Comparison of ENCODE assay signal across 35 cellular contexts in the genomic region with DNA sequence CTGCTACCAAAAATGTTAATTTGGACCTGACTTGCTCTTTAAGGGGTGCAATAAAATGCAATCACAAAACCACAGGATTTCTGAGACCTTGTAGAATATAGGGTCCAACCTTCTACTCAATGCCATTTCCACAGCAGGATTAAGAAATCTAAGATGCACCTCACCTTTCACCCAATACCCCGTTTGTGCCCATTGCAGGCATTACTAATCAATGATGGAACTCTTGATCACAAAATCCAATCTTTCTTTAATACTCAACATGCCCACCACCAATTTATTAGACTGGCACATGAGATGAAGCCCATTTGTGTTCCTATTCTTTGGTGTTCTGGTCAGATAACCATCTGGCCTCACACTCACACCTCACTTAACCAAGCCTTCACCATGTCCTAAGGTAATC.
"Had no signal": no experiment of that assay in that cellular context is flagged by ENCODE, and none has a peak within 500 bp of the region (broad histone marks: within the 10 kb centered on the region; RNA-seq: fewer than 3 reads in every experiment).

No MANE protein-coding gene starts in this region.

- H3K4me3 ChIP-seq: MG63 had no signal

- H3K9me3 ChIP-seq: MG63 had no signal

- DNase-seq: Kasumi-1, MG63, MM.1S, MV-4-11, NCI-H1048, NCI-H1092, NCI-H1092 treated with DMSO at 0.1 percent for 48 hours, NCI-H1105, NCI-H1105 treated with DMSO at 0.1 percent for 48 hours, NCI-H1417, NCI-H1417 treated with DMSO at 0.1 percent for 48 hours, NCI-H1436, NCI-H1436 treated with DMSO at 0.1 percent for 48 hours, NCI-H146, NCI-H1694, NCI-H1694 treated with DMSO at 0.1 percent for 48 hours, NCI-H187, NCI-H187 treated with DMSO at 0.1 percent for 48 hours, NCI-H1930, NCI-H2029, NCI-H2029 treated with DMSO at 0.1 percent for 48 hours, NCI-H2081, NCI-H2081 treated with DMSO at 0.1 percent for 48 hours, NCI-H2107, NCI-H2171, NCI-H2171 treated with DMSO at 0.1 percent for 48 hours, NCI-H2227 treated with DMSO at 0.1 percent for 48 hours, NCI-H226, NCI-H345, NCI-H446, NCI-H446 treated with DMSO at 0.1 percent for 48 hours, NCI-H510A, NCI-H510A treated with DMSO at 0.1 percent for 48 hours, NCI-H524, NCI-H524 treated with DMSO at 0.1 percent for 48 hours had no signal

- H3K36me3 ChIP-seq: MG63 had no signal

- H3K27me3 ChIP-seq: MG63 had no signal
